In the genomic region with DNA sequence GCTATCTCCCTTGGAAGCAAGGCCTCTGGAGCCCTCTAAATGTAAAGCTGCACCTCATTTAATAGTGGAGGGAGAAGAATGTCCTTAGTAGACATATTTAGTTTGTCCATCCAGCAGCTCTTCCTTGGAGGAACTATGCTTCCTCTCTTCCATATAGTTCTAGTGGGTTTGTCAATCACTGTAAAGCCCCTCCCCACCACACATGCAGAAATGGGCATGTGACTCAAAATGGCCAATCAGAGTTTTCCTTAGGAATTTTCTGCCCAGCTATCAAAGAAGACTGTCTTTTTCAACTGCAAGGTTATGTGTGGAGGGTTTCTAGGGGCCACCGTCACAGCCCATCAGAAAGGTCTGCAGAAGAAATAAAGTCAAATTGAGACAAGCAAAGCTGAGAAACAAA, we compare ENCODE assay signal across 9 cellular contexts.
"Had no signal": no experiment of that assay in that cellular context is flagged by ENCODE, and none has a peak within 500 bp of the region (broad histone marks: within the 10 kb centered on the region; RNA-seq: fewer than 3 reads in every experiment).

No MANE protein-coding gene starts in this region.

- H3K4me1 Mint-ChIP-seq: IgD-negative memory B cell had no signal

- FAIRE-seq: HepG2 had no signal

- ATAC-seq: HCT116, HepG2 had no signal

- H3K36me3 ChIP-seq: HAP-1 had no signal

- H3K4me3 Mint-ChIP-seq: HFFc6, IgD-negative memory B cell had no signal

- H3K27ac Mint-ChIP-seq: HFFc6 had no signal

- H3K4me3 ChIP-seq: GM23248, HAP-1 had no signal

- DNase-seq: GM23248, GOT3, H7, HFFc6, KBM-7 had no signal
